19 cellular contexts compared by ENCODE assay signal in the genomic region with DNA sequence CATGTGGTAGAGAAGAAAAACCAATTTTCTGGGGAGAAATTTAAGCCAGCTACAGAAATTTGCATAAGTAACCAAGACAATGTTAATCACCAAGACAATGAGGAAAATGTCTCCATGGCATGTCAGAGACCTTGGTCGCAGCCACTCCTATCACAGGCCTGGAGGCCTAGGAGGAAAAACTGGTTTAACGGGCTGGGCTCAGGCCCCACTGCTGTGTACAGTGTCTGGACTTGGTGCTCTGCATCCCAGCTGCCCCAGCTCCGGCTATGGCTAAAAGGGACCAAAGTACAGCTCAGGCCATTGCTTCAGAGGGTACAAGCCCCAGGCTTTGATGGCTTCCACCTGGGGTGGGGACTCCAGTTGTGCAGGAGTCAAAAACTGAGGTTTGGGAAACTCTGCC.
DNase-seq lines count a peak whose midpoint lies in the region; TF ChIP-seq lines count a peak whose summit lies in the region.
"Had no signal": no experiment of that assay in that cellular context is flagged by ENCODE, and none has a peak within 500 bp of the region (broad histone marks: within the 10 kb centered on the region; RNA-seq: fewer than 3 reads in every experiment).

No MANE protein-coding gene starts in this region.

- H3K27me3 Mint-ChIP-seq in osteocyte (ENCODE audit: unreplicated experiment): peaks cover 30% of the 10 kb centered on the region
- H3K27me3 Mint-ChIP-seq: B cell; CD4-positive, alpha-beta T cell had no signal

- no peaks in the 10 kb centered on the region for H4K20me1 ChIP-seq in hepatocyte (ENCODE audit: insufficient read depth, poor library complexity, severe bottlenecking)
- H4K20me1 ChIP-seq: BLaER1 treated with 17β-estradiol and CSF1 and Interleukin-3, amounts not matched to agents 10 nM and 100 nM had no signal

- no peak overlapping the region for H4K8ac ChIP-seq in trophoblast cell (ENCODE audit: low read depth, low read length)

- H2BK12ac ChIP-seq in trophoblast cell (ENCODE audit: low read length): no peak overlapping the region

- TF ChIP-seq CTCF in epithelial cell of esophagus (IDR thresholded peaks at IDR 0.05; ENCODE audit: insufficient read depth, low read depth, low read length, missing control alignments) (no peak), osteocyte (IDR thresholded peaks at IDR 0.05) (no peak), hepatocyte (IDR thresholded peaks at IDR 0.05; ENCODE audit: poor library complexity) (no peak)

- H3K79me2 ChIP-seq in trophoblast cell (ENCODE audit: control insufficient read depth, insufficient read depth, low read length, poor library complexity) (no peaks in the 10 kb centered on the region), hepatocyte (no peaks in the 10 kb centered on the region)

- no peaks in the 10 kb centered on the region for H3K9me2 ChIP-seq in hepatocyte (replicated peaks; ENCODE audit: insufficient read depth)

- H3K4me3 ChIP-seq in epithelial cell of esophagus (ENCODE audit: low read length) (no peak overlapping the region), trophoblast cell (ENCODE audit: low read depth, low read length) (peak overlapping the region; percentile 50), hepatocyte (no peak overlapping the region)
- H3K4me3 ChIP-seq: A549; BLaER1 treated with 17β-estradiol and CSF1 and Interleukin-3, amounts not matched to agents 10 nM and 100 nM had no signal

- H4K91ac ChIP-seq in trophoblast cell (ENCODE audit: low read depth, low read length): no peak overlapping the region

- H3K4me2 ChIP-seq in trophoblast cell (ENCODE audit: low read length) (no peak overlapping the region), hepatocyte (no peak overlapping the region)
- H3K4me2 ChIP-seq: A549; BLaER1 treated with 17β-estradiol and CSF1 and Interleukin-3, amounts not matched to agents 10 nM and 100 nM had no signal

- DNase-seq in DMS53 (lab: John Stamatoyannopoulos, UW) (peak; percentile 12), DMS53 treated with DMSO at 0.1 percent for 48 hours (lab: John Stamatoyannopoulos, UW; ENCODE audit: unreplicated experiment) (no peak), epithelial cell of esophagus (ENCODE audit: low read depth) (peak; percentile 9), trophoblast cell (peak in 1 of 2 donors; percentile 42), HUDEP-2 (lab: John Stamatoyannopoulos, UW; ENCODE audit: unreplicated experiment in 76 of 76) (no peak), osteocyte (ENCODE audit: extremely low spot score, unreplicated experiment) (no peak), hepatocyte (ENCODE audit: low spot score) (no peak)
- DNase-seq: AML-193; Caco-2; Calu3; CD4-positive, alpha-beta T cell; CD8-positive, alpha-beta T cell; DMS79 treated with DMSO at 0.1 percent for 48 hours; GF-D8 had no signal

- H2BK5ac ChIP-seq in trophoblast cell (ENCODE audit: low read depth, low read length, poor library complexity): no peak overlapping the region

- H3K27me3 ChIP-seq in trophoblast cell (ENCODE audit: insufficient read depth, low read length): no peaks in the 10 kb centered on the region
- H3K27me3 ChIP-seq in hepatocyte: no peaks in the 10 kb centered on the region
- H3K27me3 ChIP-seq: BLaER1 treated with 17β-estradiol and CSF1 and Interleukin-3, amounts not matched to agents 10 nM and 100 nM had no signal

- H3K9me3 Mint-ChIP-seq in osteocyte (ENCODE audit: unreplicated experiment): peaks cover 3% of the 10 kb centered on the region

- H3K27ac ChIP-seq in trophoblast cell (ENCODE audit: low read depth, low read length): no peak overlapping the region
- no peak overlapping the region for H3K27ac ChIP-seq in hepatocyte
- H3K27ac ChIP-seq: 22Rv1; A549; BLaER1 treated with 17β-estradiol and CSF1 and Interleukin-3, amounts not matched to agents 10 nM and 100 nM; C4-2B had no signal

- no peaks in the 10 kb centered on the region for H3K79me1 ChIP-seq in trophoblast cell (ENCODE audit: low read length)

- H3K27ac Mint-ChIP-seq in osteocyte (ENCODE audit: unreplicated experiment): no peak overlapping the region
- H3K27ac Mint-ChIP-seq: CD4-positive, alpha-beta T cell; CD8-positive, alpha-beta T cell had no signal

- H3K23ac ChIP-seq in trophoblast cell (ENCODE audit: low read length): no peak overlapping the region

- no peak overlapping the region for H2AK5ac ChIP-seq in trophoblast cell (ENCODE audit: low read length)

- H4K12ac ChIP-seq in trophoblast cell (ENCODE audit: low read depth, low read length): no peak overlapping the region

- peaks cover 3% of the 10 kb centered on the region for H3K9me3 ChIP-seq in trophoblast cell (ENCODE audit: insufficient read depth, low read depth, low read length)
- H3K9me3 ChIP-seq in hepatocyte (ENCODE audit: low read depth): no peaks in the 10 kb centered on the region

- H3K4me1 Mint-ChIP-seq in osteocyte (ENCODE audit: unreplicated experiment): no peaks in the 10 kb centered on the region

- H3K9ac ChIP-seq in trophoblast cell (ENCODE audit: low read length): no peak overlapping the region
- H3K9ac ChIP-seq: BLaER1 treated with 17β-estradiol and CSF1 and Interleukin-3, amounts not matched to agents 10 nM and 100 nM had no signal

- H3K36me3 ChIP-seq in trophoblast cell (ENCODE audit: control insufficient read depth in 1 of 2, insufficient read depth in 2 of 2, low read length in 2 of 2): no peaks in the 10 kb centered on the region
- H3K36me3 ChIP-seq in hepatocyte (replicated peaks; ENCODE audit: insufficient read depth, low read depth): no peaks in the 10 kb centered on the region
- H3K36me3 ChIP-seq: BLaER1 treated with 17β-estradiol and CSF1 and Interleukin-3, amounts not matched to agents 10 nM and 100 nM had no signal

- H2AFZ ChIP-seq in trophoblast cell (ENCODE audit: insufficient read depth, low read length, poor library complexity): no peak overlapping the region
- H2AFZ ChIP-seq in hepatocyte: no peak overlapping the region

- H3K36me3 Mint-ChIP-seq in osteocyte (ENCODE audit: unreplicated experiment): no peaks in the 10 kb centered on the region
- H3K36me3 Mint-ChIP-seq: CD8-positive, alpha-beta T cell had no signal

- H2BK120ac ChIP-seq in trophoblast cell (ENCODE audit: insufficient read depth, low read length, poor library complexity): no peak overlapping the region

- H3K4me1 ChIP-seq in trophoblast cell (ENCODE audit: control insufficient read depth in 1 of 2, insufficient read depth in 2 of 2, low read length in 2 of 2) (no peaks in the 10 kb centered on the region), hepatocyte (ENCODE audit: insufficient read depth) (no peaks in the 10 kb centered on the region)
- H3K4me1 ChIP-seq: A549, Caco-2 had no signal

- no peak overlapping the region for H3K4ac ChIP-seq in trophoblast cell (ENCODE audit: low read depth, low read length)

- no CpG with 5 or more reads among the region's 3 CpGs for WGBS in trophoblast cell (ENCODE audit: extremely low coverage, insufficient coverage, insufficient read length)
- WGBS in hepatocyte (ENCODE audit: low lambda C conversion rate, missing lambda C conversion rate): 80% methylated on average over 3 of the region's 3 CpGs

- H3K14ac ChIP-seq in trophoblast cell (ENCODE audit: low read length): no peak overlapping the region

- H3K18ac ChIP-seq in trophoblast cell (ENCODE audit: low read length): no peak overlapping the region

- no peak overlapping the region for H3K4me3 Mint-ChIP-seq in osteocyte (ENCODE audit: unreplicated experiment)
- H3K4me3 Mint-ChIP-seq: B cell; CD4-positive, alpha-beta T cell; CD8-positive, alpha-beta T cell had no signal

Comparison
In these comparisons a context has a peak if more than half of its experiments do, and no peak if none do; other contexts are left out.
1. DNase-seq: peak in DMS53 (single experiment) and epithelial cell of esophagus (single experiment); none in DMS53 treated with DMSO at 0.1 percent for 48 hours (single experiment), HUDEP-2 (0 of 76), osteocyte (single experiment) and hepatocyte (single experiment).